In the genomic region with DNA sequence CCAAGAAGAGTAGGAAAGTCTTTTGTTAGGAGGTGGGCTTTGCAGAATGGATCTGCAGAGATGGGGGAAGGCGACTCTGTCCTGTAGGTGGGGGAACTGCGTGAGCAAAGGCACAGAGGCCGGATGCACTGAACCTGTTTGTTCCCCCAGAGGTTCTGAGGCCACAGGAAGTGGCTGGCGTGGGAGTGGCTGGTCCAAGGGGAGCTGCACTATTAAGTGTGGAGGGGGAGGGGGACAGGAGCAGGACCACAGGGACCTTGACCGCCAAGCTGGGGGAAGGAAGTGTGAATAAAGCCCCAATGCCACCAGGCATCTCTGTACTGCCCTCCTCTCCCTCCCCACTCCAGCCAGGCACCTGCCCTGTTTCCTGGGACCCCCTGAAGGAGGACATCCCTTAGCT, we compare ENCODE assay signal across 10 cellular contexts. TPM values are rescaled to one million over a fixed set of nuclear protein-coding genes. Genes with fewer than 3 reads are reported as not detected.
DNase-seq lines count a peak whose midpoint lies in the region; ATAC-seq and TF ChIP-seq lines count a peak whose summit lies in the region.
"Had no signal": no experiment of that assay in that cellular context is flagged by ENCODE, and none has a peak within 500 bp of the region (broad histone marks: within the 10 kb centered on the region; RNA-seq: fewer than 3 reads in every experiment).

No MANE protein-coding gene starts in this region.

- no peak overlapping the region for H3K9ac ChIP-seq in BLaER1 treated with 17β-estradiol and CSF1 and Interleukin-3, amounts not matched to agents 10 nM and 100 nM

- no peak for TF ChIP-seq CTCF in coronary artery (IDR thresholded peaks at IDR 0.05)

- H3K4me2 ChIP-seq in BLaER1 treated with 17β-estradiol and CSF1 and Interleukin-3, amounts not matched to agents 10 nM and 100 nM: peak overlapping the region; percentile 68 to 89 (median 80)

- peak; percentile 63 for ATAC-seq in GM19043 (IDR thresholded peaks at IDR 0.05; ENCODE audit: low read depth, unreplicated experiment)
- ATAC-seq in HG02870 (IDR thresholded peaks at IDR 0.05; ENCODE audit: unreplicated experiment): no peak
- no peak for ATAC-seq in sciatic nerve
- no peak for ATAC-seq in GM18505 (IDR thresholded peaks at IDR 0.05; ENCODE audit: unreplicated experiment)

- no peak overlapping the region for H3K4me3 ChIP-seq in BLaER1 treated with 17β-estradiol and CSF1 and Interleukin-3, amounts not matched to agents 10 nM and 100 nM
- H3K4me3 ChIP-seq in coronary artery: no peak overlapping the region

- no peaks in the 10 kb centered on the region for H3K9me3 ChIP-seq in BLaER1 treated with 17β-estradiol and CSF1 and Interleukin-3, amounts not matched to agents 10 nM and 100 nM (replicated peaks in 1 of 11)

- peaks cover 57 to 61% (median 59%) of the 10 kb centered on the region in 10 experiments for H3K4me1 ChIP-seq in BLaER1 treated with 17β-estradiol and CSF1 and Interleukin-3, amounts not matched to agents 10 nM and 100 nM

- H3K27me3 ChIP-seq in BLaER1 treated with 17β-estradiol and CSF1 and Interleukin-3, amounts not matched to agents 10 nM and 100 nM: no peaks in the 10 kb centered on the region

- POLR2A ChIA-PET in HEK293T (lab: Yijun Ruan, JAX): no interaction called here

- no peak for TF ChIP-seq POLR2A in GM18505 (IDR thresholded peaks at IDR 0.05; ENCODE audit: borderline replicate concordance, extremely low read depth, insufficient read depth, insufficient read length)

- no peak overlapping the region for H3K27ac ChIP-seq in BLaER1 treated with 17β-estradiol and CSF1 and Interleukin-3, amounts not matched to agents 10 nM and 100 nM
- H3K27ac ChIP-seq in coronary artery: peak overlapping the region; percentile 65 to 93
- H3K27ac ChIP-seq: VCaP had no signal

- H3K36me3 ChIP-seq in BLaER1 treated with 17β-estradiol and CSF1 and Interleukin-3, amounts not matched to agents 10 nM and 100 nM: no peaks in the 10 kb centered on the region

- intact Hi-C loops in sciatic nerve (cut with DNase I): no loop called here

- peak; percentile 24 for DNase-seq in NOMO-1 treated with dmso at 0.1 percent for 144 hours (lab: John Stamatoyannopoulos, UW; ENCODE audit: unreplicated experiment)
- no peak for DNase-seq in coronary artery (ENCODE audit: low spot score)
- no peak for DNase-seq in sciatic nerve (ENCODE audit: low spot score)
- no peak for DNase-seq in HEK293T (ENCODE audit: extremely low spot score)

- peaks cover 0 to 10% (median 4%) of the 10 kb centered on the region in 11 experiments; a peak in 5 of 22 replicates for H4K20me1 ChIP-seq in BLaER1 treated with 17β-estradiol and CSF1 and Interleukin-3, amounts not matched to agents 10 nM and 100 nM

- CTCF ChIA-PET in HEK293T (lab: Yijun Ruan, JAX): interaction anchor here (1.6 kb wide), 1 partner anchor 8 kb away, joined by 5 read pairs; no protein-coding TSS in a partner anchor

TF ChIP-seq in HEK293T, 16 proteins besides CTCF, POLR2A, EP300 and RAD21:
- no peak for TF ChIP-seq FOXM1 (IDR thresholded peaks at IDR 0.05; ENCODE audit: borderline replicate concordance)
- no peak for TF ChIP-seq SUZ12 (IDR thresholded peaks at IDR 0.05)
- TF ChIP-seq CTBP1 (IDR thresholded peaks at IDR 0.05; ENCODE audit: borderline replicate concordance): no peak
- no peak for TF ChIP-seq ZNF384 (IDR thresholded peaks at IDR 0.05)
- no peak for TF ChIP-seq SP1 (IDR thresholded peaks at IDR 0.05)
- TF ChIP-seq LEF1 (IDR thresholded peaks at IDR 0.05; ENCODE audit: borderline replicate concordance): no peak
- no peak for TF ChIP-seq TARDBP (IDR thresholded peaks at IDR 0.05)
- no peak for TF ChIP-seq NFRKB (IDR thresholded peaks at IDR 0.05)
- TF ChIP-seq FOXA1 (IDR thresholded peaks at IDR 0.05): no peak
- TF ChIP-seq HDGF (IDR thresholded peaks at IDR 0.05; ENCODE audit: borderline replicate concordance): no peak
- TF ChIP-seq L3MBTL2 (conservative IDR thresholded peaks at IDR 0.05): no peak
- TF ChIP-seq ARNT (IDR thresholded peaks at IDR 0.05): no peak
- TF ChIP-seq ELF4 (IDR thresholded peaks at IDR 0.05): no peak
- TF ChIP-seq BHLHE40 (IDR thresholded peaks at IDR 0.05; ENCODE audit: borderline replicate concordance): no peak
- TF ChIP-seq FOXK2 (IDR thresholded peaks at IDR 0.05): no peak
- TF ChIP-seq, protein P1, sequence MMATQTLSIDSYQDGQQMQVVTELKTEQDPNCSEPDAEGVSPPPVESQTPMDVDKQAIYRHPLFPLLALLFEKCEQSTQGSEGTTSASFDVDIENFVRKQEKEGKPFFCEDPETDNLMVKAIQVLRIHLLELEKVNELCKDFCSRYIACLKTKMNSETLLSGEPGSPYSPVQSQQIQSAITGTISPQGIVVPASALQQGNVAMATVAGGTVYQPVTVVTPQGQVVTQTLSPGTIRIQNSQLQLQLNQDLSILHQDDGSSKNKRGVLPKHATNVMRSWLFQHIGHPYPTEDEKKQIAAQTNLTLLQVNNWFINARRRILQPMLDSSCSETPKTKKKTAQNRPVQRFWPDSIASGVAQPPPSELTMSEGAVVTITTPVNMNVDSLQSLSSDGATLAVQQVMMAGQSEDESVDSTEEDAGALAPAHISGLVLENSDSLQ (IDR thresholded peaks at IDR 0.05): no peak

RNA-seq across cellular contexts. Expression of a gene that starts 51.8 kb away (rescaled TPM):
- 4.3 TPM for total RNA-seq in sciatic nerve
- total RNA-seq: dermis microvascular lymphatic vessel endothelial cell had no signal

Comparison
In these comparisons a context has a peak if more than half of its experiments do, and no peak if none do; other contexts are left out.
1. H3K27ac ChIP-seq: peak in coronary artery (2 of 2); none in BLaER1 treated with 17β-estradiol and CSF1 and Interleukin-3, amounts not matched to agents 10 nM and 100 nM (0 of 11).